ENCODE assay signal across 1 cellular context in genomic region chr5:122715095-122715494, GRCh38.
TF ChIP-seq lines count a peak whose summit lies in the region.

No MANE protein-coding gene starts in this region.

TF ChIP-seq in GM23338, 12 proteins besides CTCF, POLR2A, EP300 and RAD21 (continued from another document):
- TF ChIP-seq ZNF462 (CRISPR knock-in tag; IDR thresholded peaks at IDR 0.05) (no peak), NANOG (IDR thresholded peaks at IDR 0.05; ENCODE audit: borderline replicate concordance) (no peak), EZH2 (IDR thresholded peaks at IDR 0.05; ENCODE audit: low read depth, unreplicated experiment) (no peak), EZH2phosphoT487 (IDR thresholded peaks at IDR 0.05; ENCODE audit: unreplicated experiment) (no peak), REST (IDR thresholded peaks at IDR 0.05; ENCODE audit: unreplicated experiment) (no peak), ZNF331 (CRISPR knock-in tag; IDR thresholded peaks at IDR 0.05; ENCODE audit: low read depth) (no peak)
